ENCODE assay signal across 14 cellular contexts in the genomic region with DNA sequence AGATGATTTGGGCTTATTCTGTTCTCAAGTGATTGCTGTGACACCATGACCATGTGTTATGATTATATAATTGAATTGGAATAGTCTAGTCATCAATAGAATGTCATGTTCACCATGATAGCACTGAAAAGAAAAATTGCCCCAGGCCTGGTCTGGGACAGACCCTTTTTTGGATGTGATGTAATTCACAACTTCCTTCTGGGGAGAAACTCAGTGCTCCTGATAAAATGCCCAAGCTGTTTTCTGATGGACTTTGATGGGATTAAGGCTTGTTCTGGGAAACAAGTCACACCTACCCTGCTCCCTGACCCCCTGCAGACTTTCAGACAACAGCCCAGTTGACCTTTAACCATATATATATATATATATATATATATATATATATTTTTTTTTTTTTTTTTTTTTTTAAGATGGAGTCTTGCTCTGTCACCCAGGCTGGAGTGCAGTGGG.
"Had no signal": no experiment of that assay in that cellular context is flagged by ENCODE, and none has a peak within 500 bp of the region (broad histone marks: within the 10 kb centered on the region; RNA-seq: fewer than 3 reads in every experiment).

No MANE protein-coding gene starts in this region.

- H3K36me3 Mint-ChIP-seq: activated CD4-positive, alpha-beta memory T cell treated with anti-CD3 and anti-CD28 coated beads for 36 hours; naive thymus-derived CD8-positive, alpha-beta T cell had no signal

- H3K4me3 Mint-ChIP-seq: activated CD4-positive, alpha-beta memory T cell treated with anti-CD3 and anti-CD28 coated beads for 36 hours had no signal

- H3K4me1 ChIP-seq: breast epithelium, right atrium auricular region, thyroid gland, uterus had no signal

- H3K27ac Mint-ChIP-seq: activated CD4-positive, alpha-beta memory T cell treated with anti-CD3 and anti-CD28 coated beads for 36 hours; activated naive CD4-positive, alpha-beta T cell treated with anti-CD3 and anti-CD28 coated beads, Interleukin-2, amount 50 U/mL, for 72 hours had no signal

- H3K27me3 ChIP-seq: breast epithelium, right atrium auricular region, thyroid gland, uterus had no signal

- H3K9me3 Mint-ChIP-seq: activated CD4-positive, alpha-beta memory T cell treated with anti-CD3 and anti-CD28 coated beads for 36 hours; naive thymus-derived CD8-positive, alpha-beta T cell had no signal

- H3K27me3 Mint-ChIP-seq: activated CD4-positive, alpha-beta memory T cell treated with anti-CD3 and anti-CD28 coated beads for 36 hours; naive thymus-derived CD8-positive, alpha-beta T cell had no signal

- H3K36me3 ChIP-seq: breast epithelium, right atrium auricular region, thyroid gland, uterus had no signal

- ATAC-seq: esophagus mucosa; naive thymus-derived CD8-positive, alpha-beta T cell had no signal

- H3K4me3 ChIP-seq: breast epithelium, right atrium auricular region, skin epidermis, thyroid gland, uterus had no signal

- H3K9me3 ChIP-seq: breast epithelium, right atrium auricular region, thyroid gland, uterus had no signal

- DNase-seq: activated CD4-positive, alpha-beta memory T cell treated with anti-CD3 and anti-CD28 coated beads for 36 hours; activated CD8-positive, alpha-beta memory T cell treated with anti-CD3 and anti-CD28 coated beads, Interleukin-2, amount 50 U/mL, for 4 hours; anterior cingulate cortex; naive thymus-derived CD8-positive, alpha-beta T cell; nucleus accumbens; stimulated activated CD4-positive, alpha-beta T cell treated with anti-CD3 and anti-CD28 coated beads, Interleukin-4, amount 100 ng/mL, for 4 hours; T-helper 2 cell; thyroid gland; uterus had no signal

- H3K27ac ChIP-seq: breast epithelium, right atrium auricular region, skin epidermis, thyroid gland, uterus had no signal
